In genomic region chr10:122866757-122867482, GRCh38 we compare ENCODE assay signal across 10 cellular contexts. TPM values are rescaled to one million over a fixed set of nuclear protein-coding genes. Genes with fewer than 3 reads are reported as not detected.
"Had no signal": no experiment of that assay in that cellular context is flagged by ENCODE, and none has a peak within 500 bp of the region (broad histone marks: within the 10 kb centered on the region; RNA-seq: fewer than 3 reads in every experiment).

No MANE protein-coding gene starts in this region.

RNA-seq across cellular contexts. Expression of gene CUZD1, which starts 21.3 kb away (rescaled TPM):
- polyA plus RNA-seq: neural cell had no signal

RNA-seq across cellular contexts. Expression of gene FAM24A, which starts 43.5 kb away (rescaled TPM):
- total RNA-seq: activated naive CD4-positive, alpha-beta T cell treated with anti-CD3 and anti-CD28 coated beads for 36 hours; dorsolateral prefrontal cortex; fibroblast of villous mesenchyme; lung; myocyte; occipital lobe; posterior vena cava; SK-MEL-5 had no signal
- polyA plus RNA-seq: adipose tissue, lung, neural cell had no signal
